In genomic region chr6:131107166-131107565, GRCh38 we compare ENCODE assay signal across 1 cellular context.
TF ChIP-seq lines count a peak whose summit lies in the region.

No MANE protein-coding gene starts in this region.

TF ChIP-seq in IMR-90, 13 proteins besides CTCF, POLR2A, EP300 and RAD21 (continued from another document):
- no peak for TF ChIP-seq ELK1 (IDR thresholded peaks at IDR 0.05; ENCODE audit: borderline replicate concordance, low read depth, low read length)
- TF ChIP-seq BHLHE40 (IDR thresholded peaks at IDR 0.05; ENCODE audit: low read depth, low read length): peak; percentile 53; the same call in 1 of the 2 replicates
- no peak for TF ChIP-seq CHD1 (IDR thresholded peaks at IDR 0.05; ENCODE audit: low read depth, low read length)
- peak; percentile 83 for TF ChIP-seq FOS (IDR thresholded peaks at IDR 0.05; ENCODE audit: low read depth, low read length)
- no peak for TF ChIP-seq USF2 (IDR thresholded peaks at IDR 0.05; ENCODE audit: low read depth, low read length)
- TF ChIP-seq MAFK (IDR thresholded peaks at IDR 0.05; ENCODE audit: low read depth, low read length): peak; percentile 19; the same call in 1 of the 2 replicates
- TF ChIP-seq RFX5 (IDR thresholded peaks at IDR 0.05; ENCODE audit: low read depth, low read length): no peak
- no peak for TF ChIP-seq MAZ (IDR thresholded peaks at IDR 0.05; ENCODE audit: borderline replicate concordance, low read depth, low read length)
- peak; percentile 95 for TF ChIP-seq CEBPB (IDR thresholded peaks at IDR 0.05; ENCODE audit: low read depth, low read length)
- no peak for TF ChIP-seq MXI1 (IDR thresholded peaks at IDR 0.05; ENCODE audit: borderline replicate concordance, low read depth, low read length)
- TF ChIP-seq RCOR1 (IDR thresholded peaks at IDR 0.05; ENCODE audit: insufficient replicate concordance, low read length): no peak
